9 cellular contexts compared by ENCODE assay signal in genomic region chr1:25245809-25246599, GRCh38. TPM values are rescaled to one million over a fixed set of nuclear protein-coding genes. Genes with fewer than 3 reads are reported as not detected.
A peak's percentile ranks its signal among the peaks of the same experiment; 100 is the strongest.
DNase-seq lines count a peak whose midpoint lies in the region; ATAC-seq, FAIRE-seq and TF ChIP-seq lines count a peak whose summit lies in the region.
"Had no signal": no experiment of that assay in that cellular context is flagged by ENCODE, and none has a peak within 500 bp of the region (broad histone marks: within the 10 kb centered on the region; RNA-seq: fewer than 3 reads in every experiment).

No MANE protein-coding gene starts in this region.

- intact Hi-C loops in activated B cell treated with CpG ODN at 0.5 μM for 24 hours (cut with micrococcal nuclease) (loop anchor here (2.0 to 10.0 kb wide), 3 partner anchors 93 to 831 kb away; partner anchors contain the start of genes NIPAL3, STPG1 and TMEM50A), left cardiac atrium (cut with DNase I) (no loop called here)

- peak overlapping the region; percentile 99 for H3K27ac Mint-ChIP-seq in activated B cell treated with CpG ODN at 0.5 μM for 24 hours

- TF ChIP-seq CTCF in activated B cell treated with CpG ODN at 0.5 μM for 24 hours (IDR thresholded peaks at IDR 0.05) = no peak

- peak; percentile 24 for DNase-seq in CD1c-positive myeloid dendritic cell (ENCODE audit: extremely low spot score)
- DNase-seq in activated B cell treated with CpG ODN at 0.5 μM for 24 hours = no peak
- peak; percentile 35 for DNase-seq in left cardiac atrium
- peak; percentile 9 for DNase-seq in retina
- no peak for DNase-seq in HTR-8/SVneo (ENCODE audit: insufficient read length, low spot score)

- H3K27me3 Mint-ChIP-seq in activated B cell treated with CpG ODN at 0.5 μM for 24 hours = no peaks in the 10 kb centered on the region

- ATAC-seq in HG03095 (IDR thresholded peaks at IDR 0.05; ENCODE audit: unreplicated experiment) (peak; percentile 2), activated B cell treated with CpG ODN at 0.5 μM for 24 hours (ENCODE audit: low read depth) (no peak), left cardiac atrium (peak; percentile 1 to 2), GM18502 (IDR thresholded peaks at IDR 0.05; ENCODE audit: poor library complexity, unreplicated experiment) (no peak), HG03139 (IDR thresholded peaks at IDR 0.05; ENCODE audit: unreplicated experiment) (no peak)

- CTCF ChIA-PET in activated B cell treated with CpG ODN at 0.5 μM for 24 hours (lab: Charles Lee) = no interaction called here

- H3K36me3 Mint-ChIP-seq in activated B cell treated with CpG ODN at 0.5 μM for 24 hours (ENCODE audit: low read depth) = peaks cover 61% of the 10 kb centered on the region

- no peaks in the 10 kb centered on the region for H3K9me3 Mint-ChIP-seq in activated B cell treated with CpG ODN at 0.5 μM for 24 hours

- H3K4me3 Mint-ChIP-seq in activated B cell treated with CpG ODN at 0.5 μM for 24 hours = peak overlapping the region; percentile 97

- no peak for FAIRE-seq in HTR-8/SVneo (lab: Jason Lieb, UNC)

- POLR2A ChIA-PET in activated B cell treated with CpG ODN at 0.5 μM for 24 hours (lab: Charles Lee) = interaction anchor here (0.7 to 2.0 kb wide), 4 partner anchors 10 to 184 kb away, joined by 3 to 16 read pairs (median 5); partner anchors contain the start of gene SYF2

- peaks cover 49% of the 10 kb centered on the region for H3K4me1 Mint-ChIP-seq in activated B cell treated with CpG ODN at 0.5 μM for 24 hours

RNA-seq across cellular contexts. Expression of gene RSRP1, which starts 1.2 kb away (rescaled TPM):
- 179 and 222 TPM in 2 replicates for total RNA-seq in activated B cell treated with CpG ODN at 0.5 μM for 24 hours
- total RNA-seq in left cardiac atrium = 10 to 100 TPM; 40.3 to 57.4 TPM

RNA-seq across cellular contexts. Expression of gene SYF2, which starts 13.7 kb away (rescaled TPM):
- total RNA-seq in activated B cell treated with CpG ODN at 0.5 μM for 24 hours (51.1 and 53.9 TPM in 2 replicates), left cardiac atrium (10 to 100 TPM; 31.8 to 37.3 TPM)

RNA-seq across cellular contexts. Expression of gene RHD, which starts 26.3 kb away (rescaled TPM):
- total RNA-seq in activated B cell treated with CpG ODN at 0.5 μM for 24 hours = not detected in 2 replicates
- total RNA-seq in left cardiac atrium = under 1 TPM in 1 of 2 donors, not detected in 1; 0.09 TPM
- total RNA-seq: NCI-H460 had no signal

Comparison
In these comparisons a context has a peak if more than half of its experiments do, and no peak if none do; other contexts are left out.
1. DNase-seq: peak in CD1c-positive myeloid dendritic cell (single experiment), left cardiac atrium (single experiment) and retina (single experiment); none in activated B cell treated with CpG ODN at 0.5 μM for 24 hours (single experiment) and HTR-8/SVneo (single experiment).
2. ATAC-seq: peak in HG03095 (single experiment) and left cardiac atrium (2 of 2); none in activated B cell treated with CpG ODN at 0.5 μM for 24 hours (single experiment), GM18502 (single experiment) and HG03139 (single experiment).